ENCODE assay signal across 8 cellular contexts in the genomic region with DNA sequence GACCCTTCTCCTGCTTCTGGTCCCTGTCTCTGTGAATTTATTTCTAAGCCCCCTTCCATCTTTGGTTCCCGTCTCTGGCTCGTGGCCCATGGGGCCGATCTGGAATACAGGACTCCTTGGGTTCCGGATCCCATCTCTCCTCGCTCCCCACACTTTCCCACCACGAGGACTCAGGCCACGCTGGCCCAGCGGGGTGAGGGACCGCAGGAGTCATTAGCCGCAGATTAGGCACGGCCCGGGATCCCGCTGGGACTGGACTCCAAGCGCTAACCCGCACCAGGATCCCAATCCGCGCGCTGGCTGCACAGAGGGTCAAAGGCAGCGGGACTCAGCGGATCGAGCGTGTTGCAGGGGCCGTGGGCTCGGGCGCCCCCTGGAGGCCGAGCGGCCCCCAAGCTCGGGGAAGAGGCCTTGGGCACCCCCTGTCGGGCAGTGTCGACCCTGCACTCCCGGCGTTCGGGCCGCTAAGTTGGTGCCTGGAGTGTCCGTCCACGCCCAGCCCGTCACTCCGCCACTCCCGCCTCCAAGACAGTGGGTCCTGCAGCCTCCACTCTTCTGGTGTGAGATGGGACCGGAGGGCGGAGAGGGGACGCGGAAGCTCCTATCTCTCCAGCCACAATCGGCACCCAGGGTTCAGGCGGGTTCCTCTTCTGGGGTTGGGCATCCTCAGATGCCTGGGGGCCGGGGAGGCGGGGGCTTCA. TPM values are rescaled to one million over a fixed set of nuclear protein-coding genes. Genes with fewer than 3 reads are reported as not detected.
A peak's percentile ranks its signal among the peaks of the same experiment; 100 is the strongest.
DNase-seq lines count a peak whose midpoint lies in the region; ATAC-seq, FAIRE-seq and TF ChIP-seq lines count a peak whose summit lies in the region.

No MANE protein-coding gene starts in this region.

- H3K27ac Mint-ChIP-seq in naive B cell: peak overlapping the region in 5 of 6 donors; percentile 79 to 98 (median 98)

- H3K27me3 Mint-ChIP-seq in naive B cell: peaks cover 31 to 50% (median 42%) of the 10 kb centered on the region in 3 donors

- peak overlapping the region; percentile 81 for H3K9ac ChIP-seq in HUES6 (ENCODE audit: low read length)

- WGBS in esophagus muscularis mucosa: 9% methylated on average over 9 of the region's 47 CpGs

- peak overlapping the region; percentile 78 to 99 (median 94) for H3K4me3 Mint-ChIP-seq in naive B cell

- peak; percentile 22 to 34 for ATAC-seq in naive B cell (ENCODE audit: low read depth in 2 of 2)

- peak overlapping the region; percentile 99 for H3K4me2 ChIP-seq in OCI-LY7 (ENCODE audit: low read length)

- no peak for TF ChIP-seq EP300 in esophagus muscularis mucosa (IDR thresholded peaks at IDR 0.05)

- peaks cover 6 to 8% of the 10 kb centered on the region in 2 donors for H3K36me3 Mint-ChIP-seq in naive B cell

- H3K4me1 ChIP-seq in HUES6 (ENCODE audit: control insufficient read depth, insufficient read depth, low read length) (peaks cover 54% of the 10 kb centered on the region), OCI-LY7 (ENCODE audit: insufficient read depth, low read length, poor library complexity, severe bottlenecking) (peaks cover 53% of the 10 kb centered on the region), esophagus muscularis mucosa (peaks cover 58 to 78% (median 71%) of the 10 kb centered on the region in 4 donors)

- CTCF ChIA-PET in OCI-LY7 (lab: Charles Lee; ENCODE audit: unreplicated experiment): interaction anchor here (2.3 to 3.0 kb wide), 2 partner anchors 9 to 25 kb away, joined by 10 to 18 read pairs; a partner anchor contains a TSS

- H4K20me1 ChIP-seq in OCI-LY7 (ENCODE audit: insufficient read depth, low read length): 0 out of 2 replicates have a peak, but pooled peaks cover 2% of the 10 kb centered on the region

- no peaks in the 10 kb centered on the region for H3K9me2 ChIP-seq in OCI-LY7 (ENCODE audit: insufficient read depth, low read length)

- POLR2A ChIA-PET in OCI-LY7 (lab: Charles Lee): interaction anchor here (1.0 to 7.3 kb wide), 4 partner anchors 8 to 25 kb away, joined by 5 to 69 read pairs (median 14); a partner anchor contains a TSS

- peak; percentile 100 for TF ChIP-seq CTCF in D721Med (IDR thresholded peaks at IDR 0.05; ENCODE audit: insufficient read depth, missing control alignments)
- peak; percentile 100 for TF ChIP-seq CTCF in GM20000 (IDR thresholded peaks at IDR 0.05; ENCODE audit: extremely low read depth, missing control alignments)
- TF ChIP-seq CTCF in OCI-LY7 (conservative IDR thresholded peaks at IDR 0.05; ENCODE audit: low read length): peak; percentile 100
- TF ChIP-seq CTCF in esophagus muscularis mucosa (IDR thresholded peaks at IDR 0.05): peak in 2 of 3 experiments; percentile 100

- H3K9me3 Mint-ChIP-seq in naive B cell: peaks cover 0 to 1% (median 0%) of the 10 kb centered on the region in 7 donors

- no peak for TF ChIP-seq POLR2A in esophagus muscularis mucosa (IDR thresholded peaks at IDR 0.05; ENCODE audit: low read depth)

- intact Hi-C loops in OCI-LY7 (cut with micrococcal nuclease; ENCODE audit: unreplicated experiment): loop anchor here (1.0 kb wide), 1 partner anchor 25 kb away; no protein-coding TSS in a partner anchor
- intact Hi-C loops in esophagus muscularis mucosa (cut with DNase I): loop anchor here (1.0 kb wide), 1 partner anchor 24 kb away; no protein-coding TSS in a partner anchor

- peak overlapping the region; percentile 43; the same call in 1 of the 2 replicates for H2AFZ ChIP-seq in OCI-LY7 (ENCODE audit: low read length)

- H3K4me3 ChIP-seq in HUES6 (ENCODE audit: low read depth, low read length): peak overlapping the region; percentile 73
- peak overlapping the region; percentile 74 for H3K4me3 ChIP-seq in OCI-LY7 (ENCODE audit: low read depth, low read length, poor library complexity, severe bottlenecking)
- peak overlapping the region; percentile 58 to 59 (median 59) for H3K4me3 ChIP-seq in esophagus muscularis mucosa

- H3K27ac ChIP-seq in HUES6 (ENCODE audit: low read depth, low read length) (no peak overlapping the region), OCI-LY7 (ENCODE audit: low read depth, low read length, poor library complexity, severe bottlenecking) (peak overlapping the region; percentile 92), esophagus muscularis mucosa (replicated peaks in 1 of 4) (no peak overlapping the region)

- H3K79me2 ChIP-seq in OCI-LY7 (ENCODE audit: insufficient read depth, low read depth, low read length): no peaks in the 10 kb centered on the region

- H3K27me3 ChIP-seq in HUES6 (ENCODE audit: control insufficient read depth, insufficient read depth, low read length): peaks cover 89% of the 10 kb centered on the region
- H3K27me3 ChIP-seq in esophagus muscularis mucosa: peaks cover 15 to 95% (median 57%) of the 10 kb centered on the region in 4 donors

- H3K4me1 Mint-ChIP-seq in naive B cell: peaks cover 82 to 95% (median 93%) of the 10 kb centered on the region in 3 donors

- FAIRE-seq in D721Med (lab: Jason Lieb, UNC): no peak

- peaks cover 8% of the 10 kb centered on the region for H3K36me3 ChIP-seq in HUES6 (ENCODE audit: control insufficient read depth, insufficient read depth, low read length)
- H3K36me3 ChIP-seq in OCI-LY7 (ENCODE audit: insufficient read depth, low read length): peaks cover 20% of the 10 kb centered on the region
- H3K36me3 ChIP-seq in esophagus muscularis mucosa: peaks cover 7 to 13% (median 10%) of the 10 kb centered on the region in 4 donors

- no TSS peak for BruUV-seq in OCI-LY7 (replicated peaks; lab: Mats Ljungman, UMichigan)

- peak; percentile 99 for DNase-seq in D721Med (ENCODE audit: insufficient read length, low spot score)
- peak; percentile 93 for DNase-seq in GM20000 (ENCODE audit: low spot score)
- DNase-seq in OCI-LY7 (ENCODE audit: low spot score): peak; percentile 90
- DNase-seq in activated T-cell treated with anti-CD3 and anti-CD28 coated beads, Interleukin-2, amount 50 U/mL, for 1 hour: peak; percentile 92
- peak; percentile 96 for DNase-seq in esophagus muscularis mucosa (ENCODE audit: extremely low spot score)
- peak; percentile 85 for DNase-seq in naive B cell
- DNase-seq in stimulated activated CD8-positive, alpha-beta memory T cell treated with anti-CD3 and anti-CD28 coated beads, Interleukin-7, amount 100 ng/mL, for 48 hours (ENCODE audit: extremely low read depth in 1 of 2, low read depth in 1 of 2): peak; percentile 77 to 78

- H3K9me3 ChIP-seq in HUES6 (ENCODE audit: control insufficient read depth, insufficient read depth, low read depth, low read length) (no peaks in the 10 kb centered on the region), OCI-LY7 (ENCODE audit: low read length) (no peaks in the 10 kb centered on the region), esophagus muscularis mucosa (no peaks in the 10 kb centered on the region)

RNA-seq across cellular contexts. Expression of a gene that starts 9.5 kb away (rescaled TPM):
- total RNA-seq in OCI-LY7 (2014; rRNA removed; shearing (Covaris generic)): 394 and 400 TPM in 2 replicates
- total RNA-seq in OCI-LY7 (2022) (415 and 438 TPM in 2 replicates), esophagus muscularis mucosa (10 to 100 TPM; 22.8 to 60.4 (median 34.6) TPM)
- 100 to 1,000 TPM; 160 to 183 (median 173) TPM for polyA plus RNA-seq in naive B cell (ENCODE audit: low read depth in 6 of 6)

RNA-seq across cellular contexts. Expression of a gene that starts 12.0 kb away (rescaled TPM):
- 1.4 and 2.5 TPM in 2 replicates for total RNA-seq in OCI-LY7 (2014; rRNA removed; shearing (Covaris generic))
- 6.8 and 7.7 TPM in 2 replicates for total RNA-seq in OCI-LY7 (2022)
- total RNA-seq in esophagus muscularis mucosa: 1 to 10 TPM in 2 of 4 donors, under 1 TPM in 2; 0.42 to 1.7 (median 1.2) TPM
- under 1 TPM in 4 of 6 donors, not detected in 2; 0.32 to 0.43 (median 0.38) TPM for polyA plus RNA-seq in naive B cell (ENCODE audit: low read depth in 6 of 6)

RNA-seq across cellular contexts. Expression of a gene that starts 22.4 kb away (rescaled TPM):
- total RNA-seq in OCI-LY7 (2014; rRNA removed; shearing (Covaris generic)): 4.7 and 5.3 TPM in 2 replicates
- total RNA-seq in OCI-LY7 (2022) (9.8 and 10.5 TPM in 2 replicates), esophagus muscularis mucosa (not detected)
- polyA plus RNA-seq in naive B cell (ENCODE audit: low read depth in 6 of 6): 1 to 10 TPM; 1.2 to 4.9 (median 2.8) TPM

Comparison
In these comparisons a context has a peak if more than half of its experiments do, and no peak if none do; other contexts are left out.
1. RNA of a gene that starts 9.5 kb away (total RNA-seq): 394 to 438 TPM in OCI-LY7; 22.8 to 60.4 TPM in esophagus muscularis mucosa; every median in the first group is over 4 times any median in the second.
2. RNA of a gene that starts 22.4 kb away (total RNA-seq): 4.7 to 10.5 TPM in OCI-LY7; not detected in esophagus muscularis mucosa; every median in the first group is over 4 times any median in the second.
3. Peak in every context shown above with its lines, with median percentiles within 50 percentile points of each other: DNase-seq, CTCF ChIP-seq and H3K4me3 ChIP-seq.